Comparison of ENCODE assay signal across 8 cellular contexts in the genomic region with DNA sequence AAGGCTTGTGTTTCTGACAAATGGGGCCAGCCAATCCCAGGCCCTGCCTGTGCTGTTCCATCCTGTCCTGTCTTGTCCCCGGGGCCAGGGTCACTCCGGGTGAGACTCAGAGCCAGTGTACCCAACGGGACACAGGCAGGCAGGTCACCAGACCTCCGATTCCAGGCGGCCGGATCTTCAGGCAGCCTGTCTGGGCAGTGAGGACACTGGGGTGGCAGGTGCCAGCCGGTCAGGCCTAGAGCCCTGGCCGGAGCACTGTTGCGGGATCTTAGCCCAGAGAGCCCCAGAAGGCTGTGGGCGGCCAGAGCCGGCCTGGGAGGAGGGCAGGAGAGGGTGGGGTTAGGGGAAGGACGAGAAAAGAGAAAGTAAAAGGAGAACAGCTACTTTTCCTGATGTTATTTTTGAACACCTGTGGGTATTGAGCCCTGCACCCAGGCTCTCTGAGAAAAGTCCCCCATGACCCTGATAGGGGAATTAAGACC. TPM values are rescaled to one million over a fixed set of nuclear protein-coding genes. Genes with fewer than 3 reads are reported as not detected.
A peak's percentile ranks its signal among the peaks of the same experiment; 100 is the strongest.
DNase-seq lines count a peak whose midpoint lies in the region; ATAC-seq and TF ChIP-seq lines count a peak whose summit lies in the region.

No MANE protein-coding gene starts in this region.

- H3K9me2 ChIP-seq in DOHH2 (replicated peaks; ENCODE audit: control insufficient read depth, low read length): no peaks in the 10 kb centered on the region

- no peaks in the 10 kb centered on the region for H4K20me1 ChIP-seq in DOHH2 (ENCODE audit: control insufficient read depth, insufficient read depth, low read depth, low read length)

- no peak for TF ChIP-seq CTCF in DOHH2 (IDR thresholded peaks at IDR 0.05; ENCODE audit: low read depth, low read length, poor library complexity, severe bottlenecking)

- H3K27ac ChIP-seq in DOHH2 (ENCODE audit: low read depth, low read length): peak overlapping the region; percentile 87

- H3F3A ChIP-seq in DOHH2 (ENCODE audit: control insufficient read depth, insufficient read depth): peaks cover 29% of the 10 kb centered on the region

- H3K4me2 ChIP-seq in DOHH2 (ENCODE audit: low read length): peak overlapping the region; percentile 94

- H3K4me3 ChIP-seq in DOHH2 (ENCODE audit: low read length): peak overlapping the region; percentile 73

- ATAC-seq in GM21717 (IDR thresholded peaks at IDR 0.05; ENCODE audit: unreplicated experiment): peak; percentile 39
- ATAC-seq in GM18519 (IDR thresholded peaks at IDR 0.05; ENCODE audit: low FRiP score, unreplicated experiment): no peak

- peaks cover 63% of the 10 kb centered on the region for H3K4me1 ChIP-seq in DOHH2 (ENCODE audit: control insufficient read depth, low read length)

- H3K9me3 ChIP-seq in DOHH2 (ENCODE audit: control insufficient read depth, insufficient read depth, low read length): no peaks in the 10 kb centered on the region

- DNase-seq in fibroblast of gingiva (ENCODE audit: low read depth) (peak; percentile 42), occipital lobe (lab: John Stamatoyannopoulos, UW) (peak; percentile 22), DMS79 treated with DMSO at 0.1 percent for 48 hours (lab: John Stamatoyannopoulos, UW) (no peak), T1000 (lab: John Stamatoyannopoulos, UW) (no peak)

- no peaks in the 10 kb centered on the region for H3K79me2 ChIP-seq in DOHH2 (ENCODE audit: control insufficient read depth, low read length)

- H3K36me3 ChIP-seq in DOHH2 (ENCODE audit: control insufficient read depth, low read length): no peaks in the 10 kb centered on the region

- peaks cover 33% of the 10 kb centered on the region for H3K27me3 ChIP-seq in DOHH2 (ENCODE audit: control insufficient read depth, low read length)

- TF ChIP-seq POLR2A in Raji (IDR thresholded peaks at IDR 0.05; ENCODE audit: insufficient read depth, low read depth, low read length): peak; percentile 65

RNA-seq across cellular contexts. Expression of a gene that starts 27.6 kb away (rescaled TPM):
- total RNA-seq in occipital lobe: 1,571 TPM

RNA-seq across cellular contexts. Expression of a gene that starts 34.7 kb away (rescaled TPM):
- 157 TPM for total RNA-seq in occipital lobe

RNA-seq across cellular contexts. Expression of a gene that starts 44.4 kb away (rescaled TPM):
- 3.6 TPM for total RNA-seq in occipital lobe

Comparison
In these comparisons a context has a peak if more than half of its experiments do, and no peak if none do; other contexts are left out.
1. DNase-seq: peak in fibroblast of gingiva (single experiment) and occipital lobe (single experiment); none in DMS79 treated with DMSO at 0.1 percent for 48 hours (single experiment) and T1000 (single experiment).